7 cellular contexts compared by ENCODE assay signal in genomic region chr9:125264068-125264467, GRCh38. TPM values are rescaled to one million over a fixed set of nuclear protein-coding genes. Genes with fewer than 3 reads are reported as not detected.
DNase-seq lines count a peak whose midpoint lies in the region; ATAC-seq and TF ChIP-seq lines count a peak whose summit lies in the region.
"Not testable (repeated sequence)": the region's sequence is repeated elsewhere in the genome, so short reads cannot be mapped to it uniquely, and the experiment has no call there.

No MANE protein-coding gene starts in this region.

- H4K12ac ChIP-seq in trophoblast cell (ENCODE audit: low read depth, low read length): not testable (repeated sequence)

- H3K9me3 Mint-ChIP-seq in CD8-positive, alpha-beta memory T cell; memory B cell: not testable (repeated sequence)

- not testable (repeated sequence) for H2BK5ac ChIP-seq in trophoblast cell (ENCODE audit: low read depth, low read length, poor library complexity)

- H2BK120ac ChIP-seq in trophoblast cell (ENCODE audit: insufficient read depth, low read length, poor library complexity): not testable (repeated sequence)

- H3K4me1 ChIP-seq in CD8-positive, alpha-beta memory T cell (ENCODE audit: insufficient read depth, low read length): peaks cover 32% of the 10 kb centered on the region
- peaks cover 48% of the 10 kb centered on the region for H3K4me1 ChIP-seq in OCI-LY1 (ENCODE audit: insufficient read depth, low read length, severe bottlenecking)
- H3K4me1 ChIP-seq in trophoblast cell (ENCODE audit: control insufficient read depth in 1 of 2, insufficient read depth in 2 of 2, low read length in 2 of 2): not testable (repeated sequence)

- not testable (repeated sequence) for H3K36me3 ChIP-seq in CD8-positive, alpha-beta memory T cell (ENCODE audit: insufficient read depth, low read length); trophoblast cell (ENCODE audit: control insufficient read depth in 1 of 2, insufficient read depth in 2 of 2, low read length in 2 of 2)
- peaks cover 11% of the 10 kb centered on the region; the same call in 1 of the 2 replicates for H3K36me3 ChIP-seq in OCI-LY1 (ENCODE audit: insufficient read depth, low read length)

- H3K79me1 ChIP-seq in trophoblast cell (ENCODE audit: low read length): not testable (repeated sequence)

- H3K4me2 ChIP-seq in OCI-LY1 (ENCODE audit: low read length): peak overlapping the region; percentile 98
- not testable (repeated sequence) for H3K4me2 ChIP-seq in trophoblast cell (ENCODE audit: low read length)

- H3K18ac ChIP-seq in trophoblast cell (ENCODE audit: low read length): not testable (repeated sequence)

- peak overlapping the region; percentile 89; the same call in 1 of the 2 replicates for H3K9ac ChIP-seq in OCI-LY1 (ENCODE audit: low read length)
- H3K9ac ChIP-seq in trophoblast cell (ENCODE audit: low read length): not testable (repeated sequence)

- H3K4me3 ChIP-seq in CD8-positive, alpha-beta memory T cell (ENCODE audit: low read length); cardiac fibroblast (replicated peaks in 1 of 2; ENCODE audit: low read depth in 2 of 2, low read length in 2 of 2); trophoblast cell (ENCODE audit: low read depth, low read length): not testable (repeated sequence)
- peak overlapping the region; percentile 91 for H3K4me3 ChIP-seq in OCI-LY1 (ENCODE audit: low read depth, low read length, poor library complexity, severe bottlenecking)

- peak overlapping the region; percentile 22 for H3K4ac ChIP-seq in trophoblast cell (ENCODE audit: low read depth, low read length)

- POLR2A ChIA-PET in CD8-positive, alpha-beta memory T cell (lab: Charles Lee): interaction anchor here (4.3 kb wide), 1 partner anchor 23 kb away, joined by 47 read pairs; the partner anchor contains the start of gene HSPA5

- H4K20me1 ChIP-seq in OCI-LY1 (ENCODE audit: insufficient read depth, low read length): not testable (repeated sequence)

- not testable (repeated sequence) for H3K27me3 Mint-ChIP-seq in CD8-positive, alpha-beta memory T cell; memory B cell

- not testable (repeated sequence) for H3K14ac ChIP-seq in trophoblast cell (ENCODE audit: low read length)

- not testable (repeated sequence) for H2BK12ac ChIP-seq in trophoblast cell (ENCODE audit: low read length)

- CTCF ChIA-PET in CD8-positive, alpha-beta memory T cell (lab: Charles Lee): not testable (repeated sequence)

- H2AK5ac ChIP-seq in trophoblast cell (ENCODE audit: low read length): not testable (repeated sequence)

- H3K23ac ChIP-seq in trophoblast cell (ENCODE audit: low read length): not testable (repeated sequence)

- H3F3A ChIP-seq in OCI-LY1 (ENCODE audit: insufficient read depth, low read length): not testable (repeated sequence)

- not testable (repeated sequence) for H4K8ac ChIP-seq in trophoblast cell (ENCODE audit: low read depth, low read length)

- not testable (repeated sequence) for ATAC-seq in memory B cell (ENCODE audit: low read depth)

- peak overlapping the region; percentile 54 to 93 (median 81) for H3K27ac Mint-ChIP-seq in CD8-positive, alpha-beta memory T cell
- peak overlapping the region; percentile 84 for H3K27ac Mint-ChIP-seq in memory B cell

- H3K9me3 ChIP-seq in CD8-positive, alpha-beta memory T cell (ENCODE audit: low read length); OCI-LY1 (ENCODE audit: low read length); trophoblast cell (ENCODE audit: insufficient read depth, low read depth, low read length): not testable (repeated sequence)

- H3K27ac ChIP-seq in CD8-positive, alpha-beta memory T cell (ENCODE audit: low read depth, low read length); trophoblast cell (ENCODE audit: low read depth, low read length): not testable (repeated sequence)
- peak overlapping the region; percentile 57 for H3K27ac ChIP-seq in OCI-LY1 (ENCODE audit: low read depth, low read length, poor library complexity, severe bottlenecking)

- not testable (repeated sequence) for H3K27me3 ChIP-seq in CD8-positive, alpha-beta memory T cell (ENCODE audit: insufficient read depth, low read length, poor library complexity, severe bottlenecking); OCI-LY1 (ENCODE audit: insufficient read depth, low read length); trophoblast cell (ENCODE audit: insufficient read depth, low read length)

- peaks cover 0 to 42% (median 4%) of the 10 kb centered on the region in 3 donors for H3K36me3 Mint-ChIP-seq in CD8-positive, alpha-beta memory T cell
- not testable (repeated sequence) for H3K36me3 Mint-ChIP-seq in memory B cell

- DNase-seq in CD8-positive, alpha-beta memory T cell: peak in 2 of 5 donors; percentile 21 to 62
- DNase-seq in activated CD4-positive, alpha-beta T cell treated with anti-CD3 and anti-CD28 coated beads, Interleukin-2, amount 50 U/mL, for 1 hour: peak; percentile 24
- peak; percentile 69 for DNase-seq in activated effector memory CD4-positive, alpha-beta T cell treated with anti-CD3 and anti-CD28 coated beads, Interleukin-2, amount 50 U/mL, for 16 hours
- DNase-seq in cardiac fibroblast (ENCODE audit: low read depth in 2 of 2): peak; percentile 8 to 18
- DNase-seq in memory B cell (ENCODE audit: low spot score in 2 of 2); trophoblast cell: not testable (repeated sequence)

- not testable (repeated sequence) for H3K9me2 ChIP-seq in OCI-LY1 (ENCODE audit: low read depth, low read length)

- peak overlapping the region; percentile 52 to 98 (median 64) for H3K4me3 Mint-ChIP-seq in CD8-positive, alpha-beta memory T cell
- peak overlapping the region; percentile 50 for H3K4me3 Mint-ChIP-seq in memory B cell

- H3K4me1 Mint-ChIP-seq in CD8-positive, alpha-beta memory T cell: peaks cover 47 to 65% (median 55%) of the 10 kb centered on the region in 3 donors
- H3K4me1 Mint-ChIP-seq in memory B cell: peaks cover 29% of the 10 kb centered on the region

- H3K79me2 ChIP-seq in OCI-LY1 (ENCODE audit: insufficient read depth, low read length): peaks cover 58% of the 10 kb centered on the region
- H3K79me2 ChIP-seq in trophoblast cell (ENCODE audit: control insufficient read depth, insufficient read depth, low read length, poor library complexity): not testable (repeated sequence)

- H4K91ac ChIP-seq in trophoblast cell (ENCODE audit: low read depth, low read length): not testable (repeated sequence)

- not testable (repeated sequence) for H2AFZ ChIP-seq in OCI-LY1 (ENCODE audit: low read length); trophoblast cell (ENCODE audit: insufficient read depth, low read length, poor library complexity)

- not testable (repeated sequence) for TF ChIP-seq CTCF in OCI-LY1 (IDR thresholded peaks at IDR 0.05; ENCODE audit: low read length); cardiac fibroblast (IDR thresholded peaks at IDR 0.05; ENCODE audit: low read depth, low read length)

- no CpG with 5 or more reads among the region's 7 CpGs for WGBS in trophoblast cell (ENCODE audit: extremely low coverage, insufficient coverage, insufficient read length)

RNA-seq across cellular contexts. Expression of gene GAPVD1, which starts 2.4 kb away (rescaled TPM):
- 10 to 100 TPM; 42.7 to 44.8 TPM for total RNA-seq in CD8-positive, alpha-beta memory T cell
- polyA plus RNA-seq in CD8-positive, alpha-beta memory T cell: 55.4 TPM
- polyA plus RNA-seq in trophoblast cell (2013): 31.6 and 31.8 TPM in 2 replicates

RNA-seq across cellular contexts. Expression of gene HSPA5, which starts 22.9 kb away (rescaled TPM):
- 100 to 1,000 TPM; 229 to 237 TPM for total RNA-seq in CD8-positive, alpha-beta memory T cell
- polyA plus RNA-seq in CD8-positive, alpha-beta memory T cell: 251 TPM
- polyA plus RNA-seq in trophoblast cell (2013): 701 and 742 TPM in 2 replicates
